1 cellular context compared by ENCODE assay signal in genomic region chr12:106985479-106985878, GRCh38.
TF ChIP-seq lines count a peak whose summit lies in the region.

No MANE protein-coding gene starts in this region.

TF ChIP-seq in GM23338, 12 proteins besides CTCF, POLR2A, EP300 and RAD21 (continued from another document):
- TF ChIP-seq ZNF462 (CRISPR knock-in tag; IDR thresholded peaks at IDR 0.05) (no peak), STAT1 (IDR thresholded peaks at IDR 0.05; ENCODE audit: unreplicated experiment) (no peak), ZNF114 (CRISPR knock-in tag; IDR thresholded peaks at IDR 0.05) (no peak), ZNF331 (CRISPR knock-in tag; IDR thresholded peaks at IDR 0.05; ENCODE audit: low read depth) (no peak), REST (IDR thresholded peaks at IDR 0.05; ENCODE audit: unreplicated experiment) (no peak), EZH2 (IDR thresholded peaks at IDR 0.05; ENCODE audit: low read depth, unreplicated experiment) (no peak), JUNB (IDR thresholded peaks at IDR 0.05; ENCODE audit: unreplicated experiment) (no peak), CREB1 (CRISPR knock-in tag; IDR thresholded peaks at IDR 0.05; ENCODE audit: low read depth) (no peak)
TF ChIP-seq in GM23338: peak in this region for 0.
